In the genomic region with DNA sequence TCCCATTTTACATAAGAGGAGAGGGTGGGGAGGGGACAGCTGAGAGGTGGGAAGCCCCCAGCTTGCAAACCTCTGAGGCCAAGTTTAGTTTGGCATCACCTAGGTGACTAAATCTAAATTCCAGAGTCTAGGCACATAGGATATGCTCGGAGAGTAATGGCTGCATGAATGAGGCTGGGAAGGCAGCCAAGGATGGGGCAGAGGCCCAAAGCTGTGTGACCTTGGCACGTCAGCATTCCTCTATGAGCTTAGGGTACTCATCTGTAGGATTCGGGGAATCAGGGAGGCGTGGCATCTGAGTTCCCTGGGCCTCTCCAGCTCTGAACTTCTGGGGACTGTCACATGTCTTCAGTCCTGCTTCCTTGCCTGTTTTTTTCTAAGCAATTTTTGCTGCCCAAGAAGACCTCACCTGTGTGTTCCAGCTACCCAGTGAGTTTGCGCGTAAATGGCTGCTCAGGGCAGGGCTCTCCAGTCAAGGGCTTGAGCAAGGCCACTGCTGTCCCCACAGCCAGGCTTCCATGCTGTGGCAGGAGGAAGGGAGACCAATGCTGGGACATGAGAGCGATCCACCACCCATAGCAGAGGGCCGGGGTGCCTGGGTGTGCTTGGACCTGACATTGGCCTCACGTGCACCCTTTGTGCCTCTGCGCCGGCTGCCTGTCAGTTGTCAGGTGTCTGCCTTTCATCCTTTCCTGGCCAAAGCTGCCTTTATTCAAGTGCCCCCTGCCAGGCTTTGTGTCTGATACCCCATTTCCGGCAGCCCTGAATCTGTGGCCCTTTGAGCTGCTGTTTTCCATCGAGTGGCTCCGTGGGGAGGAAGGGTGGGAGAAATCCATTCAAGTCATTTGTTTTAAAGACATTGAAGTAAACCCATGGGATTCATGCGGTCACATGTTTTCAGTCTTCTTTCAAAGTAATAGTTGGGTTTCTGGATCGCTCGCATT, we compare ENCODE assay signal across 1 cellular context.
TF ChIP-seq lines count a peak whose summit lies in the region.

No MANE protein-coding gene starts in this region.

TF ChIP-seq in SK-N-SH, 30 proteins besides CTCF, POLR2A, EP300 and RAD21 (continued from another document):
- TF ChIP-seq, protein P1, sequence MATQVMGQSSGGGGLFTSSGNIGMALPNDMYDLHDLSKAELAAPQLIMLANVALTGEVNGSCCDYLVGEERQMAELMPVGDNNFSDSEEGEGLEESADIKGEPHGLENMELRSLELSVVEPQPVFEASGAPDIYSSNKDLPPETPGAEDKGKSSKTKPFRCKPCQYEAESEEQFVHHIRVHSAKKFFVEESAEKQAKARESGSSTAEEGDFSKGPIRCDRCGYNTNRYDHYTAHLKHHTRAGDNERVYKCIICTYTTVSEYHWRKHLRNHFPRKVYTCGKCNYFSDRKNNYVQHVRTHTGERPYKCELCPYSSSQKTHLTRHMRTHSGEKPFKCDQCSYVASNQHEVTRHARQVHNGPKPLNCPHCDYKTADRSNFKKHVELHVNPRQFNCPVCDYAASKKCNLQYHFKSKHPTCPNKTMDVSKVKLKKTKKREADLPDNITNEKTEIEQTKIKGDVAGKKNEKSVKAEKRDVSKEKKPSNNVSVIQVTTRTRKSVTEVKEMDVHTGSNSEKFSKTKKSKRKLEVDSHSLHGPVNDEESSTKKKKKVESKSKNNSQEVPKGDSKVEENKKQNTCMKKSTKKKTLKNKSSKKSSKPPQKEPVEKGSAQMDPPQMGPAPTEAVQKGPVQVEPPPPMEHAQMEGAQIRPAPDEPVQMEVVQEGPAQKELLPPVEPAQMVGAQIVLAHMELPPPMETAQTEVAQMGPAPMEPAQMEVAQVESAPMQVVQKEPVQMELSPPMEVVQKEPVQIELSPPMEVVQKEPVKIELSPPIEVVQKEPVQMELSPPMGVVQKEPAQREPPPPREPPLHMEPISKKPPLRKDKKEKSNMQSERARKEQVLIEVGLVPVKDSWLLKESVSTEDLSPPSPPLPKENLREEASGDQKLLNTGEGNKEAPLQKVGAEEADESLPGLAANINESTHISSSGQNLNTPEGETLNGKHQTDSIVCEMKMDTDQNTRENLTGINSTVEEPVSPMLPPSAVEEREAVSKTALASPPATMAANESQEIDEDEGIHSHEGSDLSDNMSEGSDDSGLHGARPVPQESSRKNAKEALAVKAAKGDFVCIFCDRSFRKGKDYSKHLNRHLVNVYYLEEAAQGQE (IDR thresholded peaks at IDR 0.05; ENCODE audit: low read depth, low read length), result no peak
- no peak for TF ChIP-seq JUND (IDR thresholded peaks at IDR 0.05)
- no peak for TF ChIP-seq SMC3 (IDR thresholded peaks at IDR 0.05; ENCODE audit: low read depth, low read length)
- TF ChIP-seq, protein P2, sequence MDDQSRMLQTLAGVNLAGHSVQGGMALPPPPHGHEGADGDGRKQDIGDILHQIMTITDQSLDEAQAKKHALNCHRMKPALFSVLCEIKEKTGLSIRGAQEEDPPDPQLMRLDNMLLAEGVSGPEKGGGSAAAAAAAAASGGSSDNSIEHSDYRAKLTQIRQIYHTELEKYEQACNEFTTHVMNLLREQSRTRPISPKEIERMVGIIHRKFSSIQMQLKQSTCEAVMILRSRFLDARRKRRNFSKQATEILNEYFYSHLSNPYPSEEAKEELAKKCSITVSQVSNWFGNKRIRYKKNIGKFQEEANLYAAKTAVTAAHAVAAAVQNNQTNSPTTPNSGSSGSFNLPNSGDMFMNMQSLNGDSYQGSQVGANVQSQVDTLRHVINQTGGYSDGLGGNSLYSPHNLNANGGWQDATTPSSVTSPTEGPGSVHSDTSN (IDR thresholded peaks at IDR 0.05), result no peak
